28 cellular contexts compared by ENCODE assay signal in genomic region chr14:35213143-35213788, GRCh38.
DNase-seq lines count a peak whose midpoint lies in the region; ATAC-seq, FAIRE-seq and TF ChIP-seq lines count a peak whose summit lies in the region.
"Had no signal": no experiment of that assay in that cellular context is flagged by ENCODE, and none has a peak within 500 bp of the region (broad histone marks: within the 10 kb centered on the region; RNA-seq: fewer than 3 reads in every experiment).

No MANE protein-coding gene starts in this region.

- ATAC-seq in A549 = no peak
- ATAC-seq: activated CD8-positive, alpha-beta T cell treated with anti-CD3 and anti-CD28 coated beads for 36 hours had no signal

- H2BK15ac ChIP-seq in H9 (ENCODE audit: low read depth, low read length) = no peak overlapping the region

- no peak for TF ChIP-seq RAD21 in A549 (conservative IDR thresholded peaks at IDR 0.05 in 1 of 2, IDR thresholded peaks at IDR 0.05 in 1 of 2)

- no peak overlapping the region for H3K9ac ChIP-seq in H9 (ENCODE audit: extremely low read depth, insufficient read length, low read length)

- H3K4me3 ChIP-seq in A549 (no peak overlapping the region), epithelial cell of esophagus (ENCODE audit: low read length) (no peak overlapping the region)
- H3K4me3 ChIP-seq: left ventricle myocardium inferior, prostate gland, sigmoid colon had no signal

- H3K79me2 ChIP-seq in H9 (ENCODE audit: insufficient read depth, low read length) = no peaks in the 10 kb centered on the region

- POLR2A ChIA-PET in A549 (lab: Yijun Ruan, JAX) = interaction anchor here (0.6 to 1.7 kb wide), 2 partner anchors 191 to 1107 kb away, joined by 4 to 10 read pairs; partner anchors contain the start of genes MBIP and NFKBIA

- no peak overlapping the region for H3T11ph ChIP-seq in H9 (ENCODE audit: low read length)

- H3K4me3 Mint-ChIP-seq in osteocyte (ENCODE audit: unreplicated experiment) (no peak overlapping the region), H9 (no peak overlapping the region)
- H3K4me3 Mint-ChIP-seq: activated CD8-positive, alpha-beta T cell treated with anti-CD3 and anti-CD28 coated beads for 36 hours; B cell; mesothelial cell of epicardium had no signal

- H2BK5ac ChIP-seq in H9 (ENCODE audit: insufficient read length, low read length) = no peak overlapping the region

- no peak for FAIRE-seq in A549 (lab: Jason Lieb, UNC)
- FAIRE-seq: colon, HTR-8/SVneo had no signal

- H3K27me3 ChIP-seq in H9 (ENCODE audit: insufficient read depth, low read length) = no peaks in the 10 kb centered on the region
- H3K27me3 ChIP-seq: neutrophil, sigmoid colon had no signal

- no peaks in the 10 kb centered on the region for H3K23me2 ChIP-seq in H9 (ENCODE audit: insufficient read length, low read depth, low read length, poor library complexity, severe bottlenecking)

- peak overlapping the region; percentile 58; the same call in 2 of the 3 replicates for H3K4me2 ChIP-seq in A549
- H3K4me2 ChIP-seq in H9 (ENCODE audit: insufficient read depth, insufficient read length, low read length) = no peak overlapping the region

- H4K91ac ChIP-seq in H9 (ENCODE audit: insufficient read length, low read depth, low read length) = no peak overlapping the region

- CTCF ChIA-PET in A549 (lab: Yijun Ruan, JAX) = interaction anchor here (0.7 to 4.3 kb wide), 8 partner anchors 11 to 540 kb away, joined by 3 to 71 read pairs (median 4); partner anchors contain the start of gene NFKBIA

- DNase-seq in A549 (ENCODE audit: low read depth in 1 of 2, low spot score in 1 of 2) = no peak
- DNase-seq in NCI-H226 = peak; percentile 15
- peak; percentile 43 for DNase-seq in epithelial cell of esophagus (ENCODE audit: low read depth)
- DNase-seq in osteocyte (ENCODE audit: extremely low spot score, unreplicated experiment) = no peak
- no peak for DNase-seq in putamen (ENCODE audit: low spot score)
- DNase-seq in H9 = no peak
- no peak for DNase-seq in NCI-H524 treated with DMSO at 0.1 percent for 48 hours (lab: John Stamatoyannopoulos, UW)
- DNase-seq: activated CD4-positive, alpha-beta T cell treated with anti-CD3 and anti-CD28 coated beads for 1 hour; activated CD8-positive, alpha-beta memory T cell treated with anti-CD3 and anti-CD28 coated beads, Interleukin-2, amount 50 U/mL, for 48 hours; activated CD8-positive, alpha-beta T cell treated with anti-CD3 and anti-CD28 coated beads for 36 hours; activated naive CD4-positive, alpha-beta T cell treated with anti-CD3 and anti-CD28 coated beads, Interleukin-2, amount 50 U/mL, for 16 hours; anterior cingulate cortex; effector CD4-positive, alpha-beta T cell; KBM-7; left ventricle myocardium inferior; NCI-H1092 treated with DMSO at 0.1 percent for 48 hours; NCI-H187 treated with DMSO at 0.1 percent for 48 hours; SHP77; sigmoid colon; stimulated activated CD4-positive, alpha-beta T cell treated with anti-CD3 and anti-CD28 coated beads, Interleukin-15, amount 100 ng/mL, for 24 hours; stimulated activated CD4-positive, alpha-beta T cell treated with anti-CD3 and anti-CD28 coated beads, Interleukin-4, amount 100 ng/mL, for 4 hours; T-helper 2 cell had no signal

- no peak for TF ChIP-seq POLR2A in A549 (IDR thresholded peaks at IDR 0.05; ENCODE audit: low read length)

- H4K20me1 ChIP-seq in H9 (ENCODE audit: control insufficient read depth, insufficient read depth, insufficient read length) = no peaks in the 10 kb centered on the region

- no peak overlapping the region for H3K23ac ChIP-seq in H9 (ENCODE audit: insufficient read length, low read depth, low read length)

- no peaks in the 10 kb centered on the region for H3K9me3 Mint-ChIP-seq in osteocyte (ENCODE audit: unreplicated experiment)
- no peaks in the 10 kb centered on the region for H3K9me3 Mint-ChIP-seq in H9
- H3K9me3 Mint-ChIP-seq: activated CD8-positive, alpha-beta T cell treated with anti-CD3 and anti-CD28 coated beads for 36 hours; mesothelial cell of epicardium had no signal

- H4K5ac ChIP-seq in H9 (ENCODE audit: insufficient read length, low read depth, low read length) = no peak overlapping the region

- no peak overlapping the region for H2BK120ac ChIP-seq in H9 (ENCODE audit: low read depth, low read length, poor library complexity, severe bottlenecking)

- no peak overlapping the region for H2AFZ ChIP-seq in H9 (ENCODE audit: low read length)

- H3K36me3 Mint-ChIP-seq in osteocyte (ENCODE audit: unreplicated experiment) (peaks cover 4% of the 10 kb centered on the region), H9 (ENCODE audit: insufficient read depth in 1 of 3, low read depth in 3 of 3) (no peaks in the 10 kb centered on the region)

- H3K27me3 Mint-ChIP-seq in osteocyte (ENCODE audit: unreplicated experiment) (no peaks in the 10 kb centered on the region), H9 (ENCODE audit: low read depth) (no peaks in the 10 kb centered on the region)
- H3K27me3 Mint-ChIP-seq: activated CD8-positive, alpha-beta T cell treated with anti-CD3 and anti-CD28 coated beads for 36 hours; B cell had no signal

- H3K27ac ChIP-seq in A549 (peak overlapping the region; percentile 33 to 75; a peak in 2 of 6 replicates), H9 (ENCODE audit: insufficient read length, low read depth, low read length) (no peak overlapping the region)
- H3K27ac ChIP-seq: left ventricle myocardium inferior, neutrophil had no signal

- no peak overlapping the region for H2BK12ac ChIP-seq in H9 (ENCODE audit: insufficient read length, low read depth, low read length)

- no peak overlapping the region for H3K56ac ChIP-seq in H9 (ENCODE audit: insufficient read length, low read depth, low read length)

- peaks cover 29% of the 10 kb centered on the region for H3K4me1 ChIP-seq in A549
- no peaks in the 10 kb centered on the region for H3K4me1 ChIP-seq in H9 (ENCODE audit: insufficient read depth, low read length)
- H3K4me1 ChIP-seq: left ventricle myocardium inferior had no signal

- H2AK5ac ChIP-seq in H9 (ENCODE audit: insufficient read length, low read length) = no peak overlapping the region

- H3K14ac ChIP-seq in H9 (ENCODE audit: insufficient read depth, low read length) = no peak overlapping the region

- no peaks in the 10 kb centered on the region for H3K79me1 ChIP-seq in H9 (ENCODE audit: insufficient read depth, low read depth, low read length, poor library complexity, severe bottlenecking)

- no peak overlapping the region for H3K18ac ChIP-seq in H9 (ENCODE audit: insufficient read length, low read depth, low read length)

- H2BK20ac ChIP-seq in H9 (ENCODE audit: low read depth, low read length, poor library complexity, severe bottlenecking) = no peak overlapping the region

- H3K4me1 Mint-ChIP-seq in osteocyte (ENCODE audit: unreplicated experiment) = peaks cover 25% of the 10 kb centered on the region
- H3K4me1 Mint-ChIP-seq in H9 = peaks cover 7% of the 10 kb centered on the region in 2 experiments
- H3K4me1 Mint-ChIP-seq: B cell had no signal

- no peak overlapping the region for H4K8ac ChIP-seq in H9 (replicated peaks; ENCODE audit: insufficient read length, low read depth, low read length)

- TF ChIP-seq CTCF in A549 (IDR thresholded peaks at IDR 0.05) (no peak), epithelial cell of esophagus (IDR thresholded peaks at IDR 0.05; ENCODE audit: insufficient read depth, low read depth, low read length, missing control alignments) (no peak), osteocyte (IDR thresholded peaks at IDR 0.05) (no peak), H9 (conservative IDR thresholded peaks at IDR 0.05) (no peak)

- no peaks in the 10 kb centered on the region for H3K9me3 ChIP-seq in A549
- no peaks in the 10 kb centered on the region for H3K9me3 ChIP-seq in H9 (ENCODE audit: control insufficient read depth, low read depth, low read length)
- H3K9me3 ChIP-seq: left ventricle myocardium inferior, neutrophil, prostate gland, sigmoid colon had no signal

- WGBS in A549 (ENCODE audit: missing lambda C conversion rate) = 83% methylated on average over 6 of the region's 6 CpGs
- WGBS in H9 (ENCODE audit: extremely low coverage, insufficient read length, low lambda C conversion rate) = no CpG with 5 or more reads among the region's 6 CpGs

- H3K4ac ChIP-seq in H9 (ENCODE audit: low read depth, low read length) = no peak overlapping the region

- H3K27ac Mint-ChIP-seq in osteocyte (ENCODE audit: unreplicated experiment) (peak overlapping the region; percentile 80), H9 (no peak overlapping the region)
- H3K27ac Mint-ChIP-seq: B cell had no signal

- no peak for TF ChIP-seq EP300 in A549 (IDR thresholded peaks at IDR 0.05)

TF ChIP-seq in A549, 52 proteins besides CTCF, POLR2A, EP300 and RAD21:
- TF ChIP-seq RARB (CRISPR knock-in tag; IDR thresholded peaks at IDR 0.05) (no peak), NFE2L2 (conservative IDR thresholded peaks at IDR 0.05; ENCODE audit: low read length) (no peak), BHLHE40 (IDR thresholded peaks at IDR 0.05; ENCODE audit: low read depth, low read length) (no peak), CEBPB (IDR thresholded peaks at IDR 0.05) (peak in 1 of 2 experiments; percentile 67; a peak in 3 of 4 replicates)

Comparison
In these comparisons a context has a peak if more than half of its experiments do, and no peak if none do; other contexts are left out.
1. DNase-seq: peak in NCI-H226 (single experiment) and epithelial cell of esophagus (single experiment); none in A549 (0 of 2), osteocyte (single experiment), putamen (single experiment), H9 (single experiment) and NCI-H524 treated with DMSO at 0.1 percent for 48 hours (single experiment).